Comparison of ENCODE assay signal across 29 cellular contexts in the genomic region with DNA sequence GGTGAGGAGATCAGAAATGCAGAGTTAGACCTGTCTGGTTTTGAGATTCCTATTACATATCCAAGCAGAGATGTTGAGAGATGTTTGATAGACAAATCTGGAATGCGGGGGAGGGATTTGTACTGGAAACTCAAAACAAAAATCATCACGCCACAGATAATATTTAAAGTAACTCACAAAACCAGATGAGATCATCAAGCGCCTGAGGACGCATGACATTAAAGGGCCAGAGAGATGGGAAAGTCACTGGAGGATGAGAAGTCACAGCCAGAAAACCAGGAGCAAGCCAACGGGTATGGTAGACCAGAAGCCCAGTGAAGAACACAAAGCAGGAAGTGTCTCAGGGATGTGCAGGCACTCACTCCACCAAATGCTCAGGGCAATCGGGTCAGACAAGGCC.
DNase-seq lines count a peak whose midpoint lies in the region; ATAC-seq, FAIRE-seq and TF ChIP-seq lines count a peak whose summit lies in the region.
"Had no signal": no experiment of that assay in that cellular context is flagged by ENCODE, and none has a peak within 500 bp of the region (broad histone marks: within the 10 kb centered on the region; RNA-seq: fewer than 3 reads in every experiment).

No MANE protein-coding gene starts in this region.

- in situ Hi-C loops in mammary epithelial cell (cut with MboI; ENCODE audit: low sequenced_read_pairs in 2 of 2), result no loop called here

- H3K4me1 ChIP-seq in mammary epithelial cell (ENCODE audit: insufficient read depth, low read length) (peaks cover 12% of the 10 kb centered on the region), colonic mucosa (no peaks in the 10 kb centered on the region), keratinocyte (ENCODE audit: control insufficient read depth, extremely low read depth, insufficient read depth, low read length) (peaks cover 15% of the 10 kb centered on the region), pancreas (no peaks in the 10 kb centered on the region)
- H3K4me1 ChIP-seq: lower lobe of right lung, Peyer's patch, upper lobe of left lung had no signal

- no peaks in the 10 kb centered on the region for H3K9me1 ChIP-seq in keratinocyte (ENCODE audit: control insufficient read depth, extremely low read depth, insufficient read depth, low read length)

- FAIRE-seq in keratinocyte (lab: Jason Lieb, UNC) (peak; percentile 53), pancreas (lab: Jason Lieb, UNC) (no peak)
- FAIRE-seq: D721Med had no signal

- H3K4me3 Mint-ChIP-seq in MCF 10A (ENCODE audit: unreplicated experiment), result no peak overlapping the region
- H3K4me3 Mint-ChIP-seq: activated naive CD8-positive, alpha-beta T cell treated with anti-CD3 and anti-CD28 coated beads, Interleukin-2, amount 50 U/mL, for 24 hours; activated T-helper 17 cell treated with anti-CD3 and anti-CD28 coated beads, Interleukin-2, amount 50 U/mL, for 72 hours; CD4-positive, CD25-positive, alpha-beta regulatory T cell; dendritic cell treated with granulocyte-macrophage colony-stimulating factor and Interleukin-4, amounts not matched to agents 40 ng/mL and 50 ng/mL, for 4 days; nephron progenitor cell; stimulated activated effector memory CD8-positive, alpha-beta T cell treated with anti-CD3 and anti-CD28 coated beads, Interleukin-12 subunit alpha, Interleukin-12 subunit beta, amount 100 ng/mL, for 72 hours had no signal

- H4K20me1 ChIP-seq in mammary epithelial cell (ENCODE audit: insufficient read depth, low read length) (no peaks in the 10 kb centered on the region), keratinocyte (ENCODE audit: control insufficient read depth, extremely low read depth, insufficient read depth, low read length) (no peaks in the 10 kb centered on the region)

- POLR2A ChIA-PET in MCF 10A (lab: Yijun Ruan, JAX), result no interaction called here

- H2AFZ ChIP-seq in mammary epithelial cell (ENCODE audit: low read depth, low read length) (no peak overlapping the region), keratinocyte (ENCODE audit: control insufficient read depth, low read length) (peak overlapping the region; percentile 82)

- H3K9ac ChIP-seq in mammary epithelial cell (ENCODE audit: insufficient read depth, low read length) (no peak overlapping the region), colonic mucosa (ENCODE audit: low read depth in 2 of 2, low read length in 2 of 2) (no peak overlapping the region), keratinocyte (ENCODE audit: control insufficient read depth, extremely low read depth, insufficient read depth, low read length) (no peak overlapping the region)

- H3K36me3 Mint-ChIP-seq in MCF 10A (ENCODE audit: insufficient read depth, unreplicated experiment), result no peaks in the 10 kb centered on the region
- H3K36me3 Mint-ChIP-seq: CD4-positive, CD25-positive, alpha-beta regulatory T cell; stimulated activated effector memory CD8-positive, alpha-beta T cell treated with anti-CD3 and anti-CD28 coated beads, Interleukin-12 subunit alpha, Interleukin-12 subunit beta, amount 100 ng/mL, for 72 hours had no signal

- WGBS in mammary epithelial cell (ENCODE audit: low coverage, missing lambda C conversion rate), result 78% methylated on average over 6 of the region's 6 CpGs
- 87% methylated on average over 6 of the region's 6 CpGs for WGBS in pancreas, 2 donors

- no peak overlapping the region for H3K27ac ChIP-seq in mammary epithelial cell (ENCODE audit: insufficient read depth, low read depth, low read length)
- H3K27ac ChIP-seq in colonic mucosa, result no peak overlapping the region
- H3K27ac ChIP-seq in keratinocyte (ENCODE audit: control insufficient read depth, insufficient read depth, low read length), result no peak overlapping the region
- no peak overlapping the region for H3K27ac ChIP-seq in pancreas
- H3K27ac ChIP-seq: lower lobe of right lung, Peyer's patch, upper lobe of left lung had no signal

- no peak overlapping the region for H3K4me2 ChIP-seq in mammary epithelial cell (ENCODE audit: insufficient read depth, low read depth, low read length)
- peak overlapping the region; percentile 34 for H3K4me2 ChIP-seq in keratinocyte (ENCODE audit: control insufficient read depth, extremely low read depth, insufficient read depth, low read depth, low read length)

- no peaks in the 10 kb centered on the region for H3K36me3 ChIP-seq in mammary epithelial cell (ENCODE audit: insufficient read depth, low read length)
- no peaks in the 10 kb centered on the region for H3K36me3 ChIP-seq in colonic mucosa
- no peaks in the 10 kb centered on the region for H3K36me3 ChIP-seq in keratinocyte (ENCODE audit: control insufficient read depth in 2 of 2, extremely low read depth in 1 of 2, insufficient read depth in 2 of 2, low read length in 2 of 2)
- H3K36me3 ChIP-seq in pancreas, result no peaks in the 10 kb centered on the region
- H3K36me3 ChIP-seq: lower lobe of right lung, MG63, Peyer's patch, upper lobe of left lung had no signal

- BruUV-seq in mammary epithelial cell (replicated peaks; lab: Mats Ljungman, UMichigan), result no TSS peak
- BruUV-seq in MCF 10A (replicated peaks; lab: Mats Ljungman, UMichigan), result no TSS peak

- CTCF ChIA-PET in mammary epithelial cell (lab: Charles Lee; ENCODE audit: low non-redundant PET) (no interaction called here), MCF 10A (lab: Yijun Ruan, JAX) (no interaction called here)

- ATAC-seq in pancreas, result no peak
- ATAC-seq: activated CD4-positive, CD25-positive, alpha-beta regulatory T cell treated with anti-CD3 and anti-CD28 coated beads, Interleukin-2, amount 50 U/mL, for 24 hours; activated naive CD8-positive, alpha-beta T cell treated with anti-CD3 and anti-CD28 coated beads, Interleukin-2, amount 50 U/mL, for 24 hours; activated T-helper 17 cell treated with anti-CD3 and anti-CD28 coated beads, Interleukin-2, amount 50 U/mL, for 72 hours; lower lobe of right lung; sciatic nerve; stimulated activated effector memory CD8-positive, alpha-beta T cell treated with anti-CD3 and anti-CD28 coated beads, Interleukin-12 subunit alpha, Interleukin-12 subunit beta, amount 100 ng/mL, for 72 hours had no signal

- H3K79me2 ChIP-seq in mammary epithelial cell (ENCODE audit: insufficient read depth, low read length) (no peaks in the 10 kb centered on the region), keratinocyte (ENCODE audit: control insufficient read depth, insufficient read depth, low read length) (no peaks in the 10 kb centered on the region)

- H3K4me3 ChIP-seq in mammary epithelial cell (replicated peaks in 1 of 3; ENCODE audit: insufficient read depth in 1 of 3, low read depth in 2 of 3, low read length in 3 of 3) (no peak overlapping the region), colonic mucosa (no peak overlapping the region), keratinocyte (ENCODE audit: control insufficient read depth in 2 of 3, extremely low read depth in 1 of 3, insufficient read depth in 2 of 3, low read depth in 1 of 3, low read length in 3 of 3) (no peak overlapping the region), pancreas (no peak overlapping the region)
- H3K4me3 ChIP-seq: lower lobe of right lung, MG63, Peyer's patch, upper lobe of left lung had no signal

- H3K27ac Mint-ChIP-seq in MCF 10A (ENCODE audit: low read depth, unreplicated experiment), result no peak overlapping the region
- H3K27ac Mint-ChIP-seq: activated naive CD8-positive, alpha-beta T cell treated with anti-CD3 and anti-CD28 coated beads, Interleukin-2, amount 50 U/mL, for 24 hours; activated T-helper 17 cell treated with anti-CD3 and anti-CD28 coated beads, Interleukin-2, amount 50 U/mL, for 72 hours; dendritic cell treated with granulocyte-macrophage colony-stimulating factor and Interleukin-4, amounts not matched to agents 40 ng/mL and 50 ng/mL, for 4 days; stimulated activated effector memory CD8-positive, alpha-beta T cell treated with anti-CD3 and anti-CD28 coated beads, Interleukin-12 subunit alpha, Interleukin-12 subunit beta, amount 100 ng/mL, for 72 hours had no signal

- H3K9me3 ChIP-seq in mammary epithelial cell (replicated peaks; ENCODE audit: insufficient read depth, low read length), result no peaks in the 10 kb centered on the region
- no peaks in the 10 kb centered on the region for H3K9me3 ChIP-seq in colonic mucosa
- no peaks in the 10 kb centered on the region for H3K9me3 ChIP-seq in keratinocyte (ENCODE audit: control insufficient read depth, low read depth, low read length)
- H3K9me3 ChIP-seq in pancreas, result no peaks in the 10 kb centered on the region
- H3K9me3 ChIP-seq: lower lobe of right lung, MG63, Peyer's patch, upper lobe of left lung had no signal

- H3K27me3 Mint-ChIP-seq in MCF 10A (ENCODE audit: insufficient read depth, unreplicated experiment), result no peaks in the 10 kb centered on the region
- H3K27me3 Mint-ChIP-seq: activated naive CD8-positive, alpha-beta T cell treated with anti-CD3 and anti-CD28 coated beads, Interleukin-2, amount 50 U/mL, for 24 hours; activated T-helper 17 cell treated with anti-CD3 and anti-CD28 coated beads, Interleukin-2, amount 50 U/mL, for 72 hours had no signal

- dilution Hi-C loops in mammary epithelial cell (cut with HindIII; ENCODE audit: low sequenced_read_pairs) (no loop called here), keratinocyte (cut with MboI; ENCODE audit: extremely low pct_ligation_motif_present, low sequenced_read_pairs) (no loop called here)

- peak; percentile 22 for DNase-seq in mammary epithelial cell
- no peak for DNase-seq in MCF 10A (ENCODE audit: unreplicated experiment)
- peak; percentile 11 for DNase-seq in colonic mucosa
- DNase-seq in keratinocyte (ENCODE audit: low read depth, low spot score), result no peak
- DNase-seq in pancreas, result no peak
- no peak for DNase-seq in occipital lobe (lab: John Stamatoyannopoulos, UW)
- DNase-seq in NCI-H748 treated with DMSO at 0.1 percent for 48 hours (lab: John Stamatoyannopoulos, UW), result no peak
- DNase-seq: activated naive CD8-positive, alpha-beta T cell treated with anti-CD3 and anti-CD28 coated beads, Interleukin-2, amount 50 U/mL, for 24 hours; caudate nucleus; CD4-positive, CD25-positive, alpha-beta regulatory T cell; HCEC 1CT; kidney; lower lobe of right lung; MG63; NCI-H1417; NCI-H2029 treated with DMSO at 0.1 percent for 48 hours; NCI-H2227 treated with DMSO at 0.1 percent for 48 hours; nephron progenitor cell; posterior cingulate gyrus; stimulated activated CD4-positive, alpha-beta T cell treated with anti-CD3 and anti-CD28 coated beads, Interleukin-12 subunit alpha, Interleukin-12 subunit beta, amount 100 ng/mL, for 4 hours; substantia nigra; upper lobe of left lung had no signal

- H3K9me3 Mint-ChIP-seq in MCF 10A (ENCODE audit: unreplicated experiment), result peaks cover 5% of the 10 kb centered on the region

- no peaks in the 10 kb centered on the region for H3K27me3 ChIP-seq in mammary epithelial cell (ENCODE audit: insufficient read depth, low read length)
- no peaks in the 10 kb centered on the region for H3K27me3 ChIP-seq in colonic mucosa
- H3K27me3 ChIP-seq in keratinocyte (ENCODE audit: control insufficient read depth, extremely low read depth, insufficient read depth, low read length), result no peaks in the 10 kb centered on the region
- no peaks in the 10 kb centered on the region for H3K27me3 ChIP-seq in pancreas
- H3K27me3 ChIP-seq: MG63, Peyer's patch, upper lobe of left lung had no signal

- peaks cover 12% of the 10 kb centered on the region for H3K4me1 Mint-ChIP-seq in MCF 10A (ENCODE audit: insufficient read depth, unreplicated experiment)
- H3K4me1 Mint-ChIP-seq: activated T-helper 17 cell treated with anti-CD3 and anti-CD28 coated beads, Interleukin-2, amount 50 U/mL, for 72 hours; CD4-positive, CD25-positive, alpha-beta regulatory T cell had no signal

- TF ChIP-seq CTCF in mammary epithelial cell (conservative IDR thresholded peaks at IDR 0.05 in 1 of 2, IDR thresholded peaks at IDR 0.05 in 1 of 2; ENCODE audit: extremely low read depth in 1 of 2, insufficient read depth in 1 of 2, low read depth in 1 of 2, low read length in 2 of 2) (no peak), MCF 10A (IDR thresholded peaks at IDR 0.05; ENCODE audit: unreplicated experiment) (no peak), colonic mucosa (IDR thresholded peaks at IDR 0.05) (no peak), keratinocyte (optimal IDR thresholded peaks at IDR 0.05 in 1 of 3, IDR thresholded peaks at IDR 0.05 in 1 of 3, conservative IDR thresholded peaks at IDR 0.05 in 1 of 3; ENCODE audit: extremely low read depth in 1 of 3, insufficient read depth in 2 of 3, low read length in 3 of 3) (no peak), pancreas (IDR thresholded peaks at IDR 0.05) (no peak)

- intact Hi-C loops in mammary epithelial cell (cut with micrococcal nuclease), result no loop called here
- intact Hi-C loops in MCF 10A (cut with micrococcal nuclease), result no loop called here
- intact Hi-C loops in colonic mucosa (cut with DNase I), result no loop called here
- intact Hi-C loops in pancreas (cut with DNase I), result no loop called here

Comparison
In these comparisons a context has a peak if more than half of its experiments do, and no peak if none do; other contexts are left out.
1. DNase-seq: peak in mammary epithelial cell (single experiment) and colonic mucosa (single experiment); none in MCF 10A (single experiment), keratinocyte (single experiment), pancreas (0 of 6), occipital lobe (single experiment) and NCI-H748 treated with DMSO at 0.1 percent for 48 hours (single experiment).